8 cellular contexts compared by ENCODE assay signal in the genomic region with DNA sequence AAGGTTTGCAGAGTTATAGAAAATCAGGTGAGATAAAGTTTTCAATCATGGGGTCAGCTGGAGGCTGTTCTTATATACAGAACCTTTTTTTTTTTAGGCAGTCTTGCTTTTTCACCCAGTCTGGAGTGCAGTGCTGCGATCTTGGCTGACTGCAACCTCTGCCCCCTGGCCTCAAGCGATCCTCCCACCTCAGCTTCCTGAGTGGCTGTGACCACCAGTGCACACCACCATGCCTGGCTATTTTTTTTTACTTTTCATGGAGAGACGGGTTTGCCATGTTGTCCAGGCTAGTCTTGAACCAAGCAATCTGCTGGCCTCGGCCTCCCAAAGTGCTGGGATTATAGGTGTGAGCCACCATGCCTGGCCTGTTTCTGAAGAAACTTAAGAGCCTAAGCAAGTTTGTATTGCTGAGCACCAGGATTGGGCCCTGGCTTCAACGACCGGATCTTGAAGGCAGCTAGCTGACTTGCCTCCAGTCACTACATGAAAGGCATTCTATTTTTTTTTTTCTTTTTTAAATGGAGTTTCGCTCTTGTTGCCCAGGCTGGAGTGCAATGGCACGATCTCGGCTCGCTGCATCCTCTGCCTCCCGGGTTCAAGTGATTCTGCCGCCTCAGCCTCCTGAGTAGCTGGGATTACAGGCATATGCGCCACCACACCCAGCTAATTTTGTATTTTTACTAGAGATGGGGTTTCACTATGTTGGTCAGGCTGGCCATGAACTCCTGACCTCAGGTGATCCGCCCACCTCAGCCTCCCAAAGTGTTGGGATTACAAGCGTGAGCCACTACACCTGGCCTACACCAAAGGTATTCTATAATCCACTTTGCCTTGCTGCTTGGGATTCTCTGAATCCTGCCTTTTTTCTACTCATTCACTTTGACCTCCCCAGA. TPM values are rescaled to one million over a fixed set of nuclear protein-coding genes. Genes with fewer than 3 reads are reported as not detected.
DNase-seq lines count a peak whose midpoint lies in the region; ATAC-seq and TF ChIP-seq lines count a peak whose summit lies in the region.

No MANE protein-coding gene starts in this region.

- intact Hi-C loops in Calu3 (cut with micrococcal nuclease; ENCODE audit: unreplicated experiment) (no loop called here), aorta (cut with DNase I) (no loop called here)

- DNase-seq in Calu3 (no peak), chondrocyte (ENCODE audit: low spot score) (no peak), AG08396 (ENCODE audit: low spot score) (no peak), islet precursor cell (no peak), WERI-Rb-1 (no peak), aorta (no peak)

- H3K27ac ChIP-seq in WERI-Rb-1 (no peak overlapping the region), aorta (ENCODE audit: low read depth in 1 of 2, low read length in 2 of 2) (no peak overlapping the region)

- H3K27ac Mint-ChIP-seq in Calu3 (ENCODE audit: unreplicated experiment) (peak overlapping the region; percentile 77), chondrocyte (ENCODE audit: unreplicated experiment) (peak overlapping the region; percentile 63)

- TF ChIP-seq CTCF in Calu3 (IDR thresholded peaks at IDR 0.05; ENCODE audit: unreplicated experiment) (no peak), chondrocyte (IDR thresholded peaks at IDR 0.05) (no peak), WERI-Rb-1 (IDR thresholded peaks at IDR 0.05; ENCODE audit: low read depth, low read length) (no peak)

- H3K4me1 ChIP-seq in aorta (ENCODE audit: control insufficient read depth in 1 of 2, insufficient read depth in 2 of 2, low read length in 2 of 2): no peaks in the 10 kb centered on the region

- WGBS in aorta, 2 donors: 87 to 88% methylated on average over 15 of the region's 15 CpGs

- H3K27me3 ChIP-seq in WERI-Rb-1 (ENCODE audit: insufficient read depth, low read depth, severe bottlenecking) (no peaks in the 10 kb centered on the region), aorta (ENCODE audit: control insufficient read depth in 1 of 2, insufficient read depth in 2 of 2, low read length in 1 of 2) (no peaks in the 10 kb centered on the region)

- H3K27me3 Mint-ChIP-seq in Calu3 (ENCODE audit: unreplicated experiment): no peaks in the 10 kb centered on the region
- no peaks in the 10 kb centered on the region for H3K27me3 Mint-ChIP-seq in chondrocyte (ENCODE audit: low read depth)

- no TSS peak for BruUV-seq in Calu3 (replicated peaks; lab: Mats Ljungman, UMichigan)

- CTCF ChIA-PET in Calu3 (lab: Charles Lee): interaction anchor here (0.6 kb wide), 1 partner anchor 319 kb away, joined by 4 read pairs; no protein-coding TSS in a partner anchor

- H3K36me3 ChIP-seq in WERI-Rb-1 (peaks cover 64% of the 10 kb centered on the region), aorta (ENCODE audit: control insufficient read depth in 1 of 2, insufficient read depth in 2 of 2, low read length in 1 of 2) (peaks cover 5 to 11% of the 10 kb centered on the region in 2 donors)

- ATAC-seq in GM19455 (IDR thresholded peaks at IDR 0.05; ENCODE audit: unreplicated experiment) (peak; percentile 39), HG03432 (IDR thresholded peaks at IDR 0.05; ENCODE audit: unreplicated experiment) (peak; percentile 42), aorta (ENCODE audit: low FRiP score) (no peak)

- peaks cover 78% of the 10 kb centered on the region for H3K36me3 Mint-ChIP-seq in Calu3 (ENCODE audit: insufficient read depth, unreplicated experiment)
- peaks cover 33% of the 10 kb centered on the region for H3K36me3 Mint-ChIP-seq in chondrocyte (ENCODE audit: low read depth)

- H3K4me3 ChIP-seq in WERI-Rb-1 (ENCODE audit: low read depth, low read length): no peak overlapping the region
- H3K4me3 ChIP-seq in aorta (ENCODE audit: low read length in 2 of 2): no peak overlapping the region

- H3K9me3 Mint-ChIP-seq in Calu3 (ENCODE audit: low read depth, unreplicated experiment) (no peaks in the 10 kb centered on the region), chondrocyte (ENCODE audit: low read depth) (no peaks in the 10 kb centered on the region)

- H3K4me3 Mint-ChIP-seq in Calu3 (ENCODE audit: low read depth, unreplicated experiment) (no peak overlapping the region), chondrocyte (ENCODE audit: unreplicated experiment) (no peak overlapping the region)

- H3K4me1 Mint-ChIP-seq in Calu3 (ENCODE audit: low read depth, unreplicated experiment) (peaks cover 8% of the 10 kb centered on the region), chondrocyte (ENCODE audit: low read depth) (peaks cover 29% of the 10 kb centered on the region)

- H3K9me3 ChIP-seq in WERI-Rb-1 (ENCODE audit: severe bottlenecking): no peaks in the 10 kb centered on the region
- no peaks in the 10 kb centered on the region for H3K9me3 ChIP-seq in aorta (ENCODE audit: control insufficient read depth, low read length)

RNA-seq across cellular contexts. Expression of a gene that starts 7.6 kb away (rescaled TPM):
- 179 and 192 TPM in 2 replicates for total RNA-seq in Calu3 (2022)
- total RNA-seq in chondrocyte: 107 to 199 TPM (median 189 TPM) in 3 replicates
- total RNA-seq in aorta: 100 to 1,000 TPM; 118 to 143 TPM
- 10 to 100 TPM; 49.3 to 73.5 TPM for polyA plus RNA-seq in aorta

RNA-seq across cellular contexts. Expression of a gene that starts 20.2 kb away (rescaled TPM):
- total RNA-seq in Calu3 (2022): 25.4 and 27.0 TPM in 2 replicates
- total RNA-seq in chondrocyte: 19.5 to 23.4 TPM (median 21.0 TPM) in 3 replicates
- 10 to 100 TPM; 20.3 to 26.9 TPM for total RNA-seq in aorta
- polyA plus RNA-seq in aorta: 1 to 10 TPM; 6.7 to 9.6 TPM

RNA-seq across cellular contexts. Expression of a gene that starts 50.9 kb away (rescaled TPM):
- total RNA-seq in Calu3 (2022) (15.7 and 16.5 TPM in 2 replicates), chondrocyte (9.8 to 11.6 TPM (median 11.0 TPM) in 3 replicates), aorta (10 to 100 TPM; 10.3 to 12.0 TPM)
- 10 to 100 TPM; 17.9 to 23.6 TPM for polyA plus RNA-seq in aorta

RNA-seq across cellular contexts. Expression of a gene that starts 51.1 kb away (rescaled TPM):
- 27.0 and 35.7 TPM in 2 replicates for total RNA-seq in Calu3 (2022)
- total RNA-seq in chondrocyte: 5.5 to 12.2 TPM (median 8.3 TPM) in 3 replicates
- total RNA-seq in aorta: 10 to 100 TPM in 1 of 2 donors, 1 to 10 TPM in 1; 6.7 to 15.3 TPM
- 1 to 10 TPM; 5.3 to 5.9 TPM for polyA plus RNA-seq in aorta
